26 cellular contexts compared by ENCODE assay signal in genomic region chr13:86000546-86000945, GRCh38.
"Had no signal": no experiment of that assay in that cellular context is flagged by ENCODE, and none has a peak within 500 bp of the region (broad histone marks: within the 10 kb centered on the region; RNA-seq: fewer than 3 reads in every experiment).

No MANE protein-coding gene starts in this region.

- H3K4me3 ChIP-seq: Peyer's patch, SK-N-MC had no signal

- DNase-seq: activated CD4-positive, alpha-beta memory T cell treated with anti-CD3 and anti-CD28 coated beads, Interleukin-2, amount 10 ng/mL, durations not matched to agents 7 days and 5 days; activated CD4-positive, alpha-beta T cell treated with anti-CD3 and anti-CD28 coated beads for 36 hours; activated CD4-positive, alpha-beta T cell treated with anti-CD3 and anti-CD28 coated beads, Interleukin-2, amount 50 U/mL, for 1 hour; activated gamma-delta T cell treated with Interleukin-2 at 50 U/mL for 16 hours; activated naive CD4-positive, alpha-beta T cell treated with anti-CD3 and anti-CD28 coated beads, Interleukin-2, amount 10 ng/mL, durations not matched to agents 7 days and 5 days; activated naive CD8-positive, alpha-beta T cell treated with anti-CD3 and anti-CD28 coated beads for 36 hours; activated T-cell treated with anti-CD3 and anti-CD28 coated beads for 4 hours; activated T-cell treated with anti-CD3 and anti-CD28 coated beads, Interleukin-2, amount 50 U/mL, for 48 hours; brain microvascular endothelial cell; central memory CD4-positive, alpha-beta T cell; cortex of kidney; IMR-90; Kasumi-1; KBM-7; NCI-H1417; NCI-H1694 treated with DMSO at 0.1 percent for 48 hours; NCI-H2029 treated with DMSO at 0.1 percent for 48 hours; NCI-H774; NK-92 treated with Interleukin-12 subunit alpha and Interleukin-12 subunit beta, amount 100 ng/mL, for 24 hours; OCI-M1; Peyer's patch; SIG-M5; T-cell; T-helper 2 cell; T1000 had no signal
